ENCODE assay signal across 25 cellular contexts in genomic region chr6:69391106-69391505, GRCh38.
"Had no signal": no experiment of that assay in that cellular context is flagged by ENCODE, and none has a peak within 500 bp of the region (broad histone marks: within the 10 kb centered on the region; RNA-seq: fewer than 3 reads in every experiment).

No MANE protein-coding gene starts in this region.

- H3K27ac ChIP-seq: brain microvascular endothelial cell, Peyer's patch, SJSA1 had no signal

- H3K27me3 Mint-ChIP-seq: activated CD4-positive, alpha-beta T cell treated with anti-CD3 and anti-CD28 coated beads, Interleukin-2, amount 10 ng/mL, durations not matched to agents 24 days and 14 days had no signal

- H3K9me3 ChIP-seq: Peyer's patch, SJSA1, SK-N-SH had no signal

- H3K36me3 ChIP-seq: brain microvascular endothelial cell, Peyer's patch, SJSA1 had no signal

- H3K4me3 ChIP-seq: Peyer's patch, SJSA1 had no signal

- DNase-seq: activated CD4-positive, alpha-beta T cell treated with anti-CD3 and anti-CD28 coated beads, Interleukin-2, amount 10 ng/mL, durations not matched to agents 24 days and 14 days; activated CD4-positive, alpha-beta T cell treated with anti-CD3 and anti-CD28 coated beads, Interleukin-2, amount 50 U/mL, for 4 hours; activated CD8-positive, alpha-beta memory T cell treated with anti-CD3 and anti-CD28 coated beads, Interleukin-2, amount 50 U/mL, for 4 hours; activated gamma-delta T cell treated with Interleukin-2 at 50 U/mL for 16 hours; activated naive CD4-positive, alpha-beta T cell treated with anti-CD3 and anti-CD28 coated beads for 36 hours; activated naive CD8-positive, alpha-beta T cell treated with anti-CD3 and anti-CD28 coated beads, Interleukin-2, amount 50 U/mL, for 24 hours; activated T-cell treated with anti-CD3 and anti-CD28 coated beads for 4 hours; activated T-cell treated with anti-CD3 and anti-CD28 coated beads, Interleukin-2, amount 50 U/mL, for 4 hours; anterior cingulate cortex; brain microvascular endothelial cell; central memory CD4-positive, alpha-beta T cell; NCI-H1105; NCI-H1417 treated with DMSO at 0.1 percent for 48 hours; NCI-H187 treated with DMSO at 0.1 percent for 48 hours; NCI-H345; NCI-H524 treated with DMSO at 0.1 percent for 48 hours; Peyer's patch; RPMI8226; SHP77 treated with DMSO at 0.1 percent for 48 hours; SK-N-SH had no signal

- H3K4me3 Mint-ChIP-seq: activated CD4-positive, alpha-beta T cell treated with anti-CD3 and anti-CD28 coated beads, Interleukin-2, amount 10 ng/mL, durations not matched to agents 24 days and 14 days; activated naive CD4-positive, alpha-beta T cell treated with anti-CD3 and anti-CD28 coated beads for 36 hours; activated naive CD8-positive, alpha-beta T cell; activated naive CD8-positive, alpha-beta T cell treated with anti-CD3 and anti-CD28 coated beads, Interleukin-2, amount 50 U/mL, for 24 hours; activated T-cell treated with anti-CD3 and anti-CD28 coated beads, Interleukin-2, amount 50 U/mL, for 4 hours; activated T-helper 1 cell treated with anti-CD3 and anti-CD28 coated beads, Interleukin-12 subunit alpha, Interleukin-12 subunit beta, Interleukin-2, Interleukin-4 antibody, amounts not matched to agents 30 ng/mL and 10 ng/mL and 1 ng/mL, durations not matched to agents 14 hours and 24 hours and 36 hours; T-helper 1 cell treated with Interleukin-12 subunit alpha and Interleukin-12 subunit beta and Interleukin-4 antibody, amounts not matched to agents 30 μg/mL and 1 μg/mL, for 36 hours; T-helper 2 cell treated with Interferon-gamma antibody and Interleukin-4, amounts not matched to agents 5 μg/mL and 100 μg/mL, for 36 hours had no signal

- H3K36me3 Mint-ChIP-seq: activated naive CD8-positive, alpha-beta T cell had no signal

- H3K27me3 ChIP-seq: brain microvascular endothelial cell, Peyer's patch, SJSA1 had no signal

- H3K27ac Mint-ChIP-seq: activated CD4-positive, alpha-beta T cell treated with anti-CD3 and anti-CD28 coated beads, Interleukin-2, amount 10 ng/mL, durations not matched to agents 24 days and 14 days; activated naive CD4-positive, alpha-beta T cell treated with anti-CD3 and anti-CD28 coated beads for 36 hours; activated naive CD8-positive, alpha-beta T cell; activated naive CD8-positive, alpha-beta T cell treated with anti-CD3 and anti-CD28 coated beads, Interleukin-2, amount 50 U/mL, for 24 hours; activated T-helper 1 cell treated with anti-CD3 and anti-CD28 coated beads, Interleukin-12 subunit alpha, Interleukin-12 subunit beta, Interleukin-2, Interleukin-4 antibody, amounts not matched to agents 30 ng/mL and 10 ng/mL and 1 ng/mL, durations not matched to agents 14 hours and 24 hours and 36 hours; T-helper 1 cell treated with Interleukin-12 subunit alpha and Interleukin-12 subunit beta and Interleukin-4 antibody, amounts not matched to agents 30 μg/mL and 1 μg/mL, for 36 hours; T-helper 2 cell treated with Interferon-gamma antibody and Interleukin-4, amounts not matched to agents 5 μg/mL and 100 μg/mL, for 36 hours had no signal

- H3K4me1 ChIP-seq: Peyer's patch, SJSA1 had no signal

- H3K4me1 Mint-ChIP-seq: activated CD4-positive, alpha-beta T cell treated with anti-CD3 and anti-CD28 coated beads, Interleukin-2, amount 10 ng/mL, durations not matched to agents 24 days and 14 days; activated naive CD8-positive, alpha-beta T cell treated with anti-CD3 and anti-CD28 coated beads, Interleukin-2, amount 50 U/mL, for 24 hours had no signal

- ATAC-seq: activated naive CD8-positive, alpha-beta T cell treated with anti-CD3 and anti-CD28 coated beads, Interleukin-2, amount 50 U/mL, for 24 hours; activated T-cell treated with anti-CD3 and anti-CD28 coated beads, Interleukin-2, amount 50 U/mL, for 4 hours had no signal

- H3K9me3 Mint-ChIP-seq: activated CD4-positive, alpha-beta T cell treated with anti-CD3 and anti-CD28 coated beads, Interleukin-2, amount 10 ng/mL, durations not matched to agents 24 days and 14 days; activated naive CD4-positive, alpha-beta T cell treated with anti-CD3 and anti-CD28 coated beads for 36 hours; activated naive CD8-positive, alpha-beta T cell treated with anti-CD3 and anti-CD28 coated beads, Interleukin-2, amount 50 U/mL, for 24 hours; activated T-cell treated with anti-CD3 and anti-CD28 coated beads, Interleukin-2, amount 50 U/mL, for 4 hours; activated T-helper 1 cell treated with anti-CD3 and anti-CD28 coated beads, Interleukin-12 subunit alpha, Interleukin-12 subunit beta, Interleukin-2, Interleukin-4 antibody, amounts not matched to agents 30 ng/mL and 10 ng/mL and 1 ng/mL, durations not matched to agents 14 hours and 24 hours and 36 hours; T-helper 1 cell treated with Interleukin-12 subunit alpha and Interleukin-12 subunit beta and Interleukin-4 antibody, amounts not matched to agents 30 μg/mL and 1 μg/mL, for 36 hours; T-helper 2 cell treated with Interferon-gamma antibody and Interleukin-4, amounts not matched to agents 5 μg/mL and 100 μg/mL, for 36 hours had no signal
